In genomic region chr19:51719251-51719901, GRCh38 we compare ENCODE assay signal across 14 cellular contexts. TPM values are rescaled to one million over a fixed set of nuclear protein-coding genes. Genes with fewer than 3 reads are reported as not detected.
DNase-seq lines count a peak whose midpoint lies in the region; ATAC-seq and TF ChIP-seq lines count a peak whose summit lies in the region.
"Had no signal": no experiment of that assay in that cellular context is flagged by ENCODE, and none has a peak within 500 bp of the region (broad histone marks: within the 10 kb centered on the region; RNA-seq: fewer than 3 reads in every experiment).

No MANE protein-coding gene starts in this region.

- H3K9me3 Mint-ChIP-seq in glutamatergic neuron (ENCODE audit: unreplicated experiment) (peaks cover 14% of the 10 kb centered on the region), mesothelial cell of epicardium (no peaks in the 10 kb centered on the region)

- peaks cover 9% of the 10 kb centered on the region for H3K27me3 Mint-ChIP-seq in glutamatergic neuron (ENCODE audit: unreplicated experiment)
- H3K27me3 Mint-ChIP-seq in mesothelial cell of epicardium (ENCODE audit: low read depth): peaks cover 85% of the 10 kb centered on the region

- no peaks in the 10 kb centered on the region for H3K36me3 ChIP-seq in heart left ventricle
- H3K36me3 ChIP-seq in vagina: no peaks in the 10 kb centered on the region
- H3K36me3 ChIP-seq: SJSA1 had no signal

- H3K4me3 ChIP-seq in heart left ventricle (peak overlapping the region in 11 of 12 donors; percentile 3 to 49 (median 34)), vagina (peak overlapping the region; percentile 18 to 33), foreskin fibroblast (ENCODE audit: low read depth in 1 of 2, low read length in 2 of 2) (peak overlapping the region in 1 of 2 donors; percentile 12)
- H3K4me3 ChIP-seq: SJSA1 had no signal

- no peak overlapping the region for H3K27ac Mint-ChIP-seq in glutamatergic neuron (ENCODE audit: unreplicated experiment)
- no peak overlapping the region for H3K27ac Mint-ChIP-seq in mesothelial cell of epicardium
- H3K27ac Mint-ChIP-seq: activated B cell treated with CpG ODN at 0.5 μM for 24 hours, naive B cell had no signal

- H3K4me1 Mint-ChIP-seq in glutamatergic neuron (ENCODE audit: low read depth, unreplicated experiment) (peaks cover 9% of the 10 kb centered on the region), mesothelial cell of epicardium (no peaks in the 10 kb centered on the region)

- no peak for TF ChIP-seq POLR2A in heart left ventricle (IDR thresholded peaks at IDR 0.05)
- no peak for TF ChIP-seq POLR2A in vagina (IDR thresholded peaks at IDR 0.05)

- TF ChIP-seq CTCF in heart left ventricle (IDR thresholded peaks at IDR 0.05) (no peak), glutamatergic neuron (IDR thresholded peaks at IDR 0.05; ENCODE audit: partially characterized antibody, unreplicated experiment) (no peak), mesothelial cell of epicardium (IDR thresholded peaks at IDR 0.05; ENCODE audit: unreplicated experiment) (no peak), vagina (IDR thresholded peaks at IDR 0.05) (no peak), foreskin fibroblast (IDR thresholded peaks at IDR 0.05; ENCODE audit: low read depth, low read length) (no peak)

- H3K4me3 Mint-ChIP-seq in glutamatergic neuron (ENCODE audit: unreplicated experiment) (peak overlapping the region; percentile 82), mesothelial cell of epicardium (peak overlapping the region; percentile 25)
- H3K4me3 Mint-ChIP-seq: activated B cell treated with CpG ODN at 0.5 μM for 24 hours had no signal

- intact Hi-C loops in heart left ventricle (cut with DNase I): loop anchor here in 2 of 10 donors (2.0 to 10.0 kb wide), 2 partner anchors 59 to 85 kb away; no protein-coding TSS in a partner anchor
- intact Hi-C loops in cardiac septum (cut with DNase I): no loop called here
- intact Hi-C loops in vagina (cut with DNase I): no loop called here

- ATAC-seq in heart left ventricle (peak in 1 of 4 donors; percentile 18), GM18870 (IDR thresholded peaks at IDR 0.05; ENCODE audit: unreplicated experiment) (no peak), GM18907 (IDR thresholded peaks at IDR 0.05; ENCODE audit: unreplicated experiment) (no peak)

- H3K9me3 ChIP-seq in heart left ventricle: no peaks in the 10 kb centered on the region
- no peaks in the 10 kb centered on the region for H3K9me3 ChIP-seq in vagina

- DNase-seq in heart left ventricle: no peak
- DNase-seq in cardiac septum (ENCODE audit: low spot score): no peak
- peak; percentile 31 for DNase-seq in glutamatergic neuron
- DNase-seq in mesothelial cell of epicardium (ENCODE audit: low spot score in 2 of 2, unreplicated experiment in 2 of 2): no peak
- no peak for DNase-seq in vagina (ENCODE audit: extremely low spot score in 2 of 2)
- DNase-seq in foreskin fibroblast: no peak
- DNase-seq: activated B cell treated with CpG ODN at 0.5 μM for 24 hours, naive B cell, NCI-H1417, NCI-H82 had no signal

- H3K4me1 ChIP-seq in heart left ventricle: peaks cover 0 to 13% (median 4%) of the 10 kb centered on the region in 12 donors
- peaks cover 9% of the 10 kb centered on the region for H3K4me1 ChIP-seq in vagina
- H3K4me1 ChIP-seq: SJSA1 had no signal

- WGBS in heart left ventricle, 4 donors: 2 to 7% (median 5%) methylated on average over 37 to 79 of the region's 79 CpGs

- H3K27me3 ChIP-seq in heart left ventricle: peaks cover 14 to 81% (median 44%) of the 10 kb centered on the region in 9 donors
- peaks cover 5% of the 10 kb centered on the region for H3K27me3 ChIP-seq in vagina

- no peak overlapping the region for H3K27ac ChIP-seq in heart left ventricle
- no peak overlapping the region for H3K27ac ChIP-seq in vagina
- H3K27ac ChIP-seq: SJSA1 had no signal

- H3K36me3 Mint-ChIP-seq in glutamatergic neuron (ENCODE audit: unreplicated experiment): peaks cover 5% of the 10 kb centered on the region
- no peaks in the 10 kb centered on the region for H3K36me3 Mint-ChIP-seq in mesothelial cell of epicardium

RNA-seq across cellular contexts. Expression of gene HAS1, which starts 4.4 kb away (rescaled TPM):
- 10 to 100 TPM in 1 of 9 donors, 1 to 10 TPM in 1, under 1 TPM in 4, not detected in 3; 0.17 to 16.0 (median 0.81) TPM for total RNA-seq in heart left ventricle
- polyA plus RNA-seq in heart left ventricle: under 1 TPM; 0.15 to 0.40 TPM
- 0.54 TPM for total RNA-seq in cardiac septum
- total RNA-seq in glutamatergic neuron (ENCODE audit: unreplicated experiment): 4.4 TPM
- total RNA-seq in mesothelial cell of epicardium: 0.32 to 0.58 TPM (median 0.44 TPM) in 3 replicates
- total RNA-seq in vagina: 2.9 TPM
- total RNA-seq: activated B cell treated with CpG ODN at 0.5 μM for 24 hours, H4, SJSA1 had no signal

RNA-seq across cellular contexts. Expression of gene SPACA6, which starts 26.2 kb away (rescaled TPM):
- 10 to 100 TPM in 5 of 9 donors, 1 to 10 TPM in 4; 2.9 to 15.1 (median 10.2) TPM for total RNA-seq in heart left ventricle
- 10 to 100 TPM in 1 of 2 donors, 1 to 10 TPM in 1; 6.1 to 16.8 TPM for polyA plus RNA-seq in heart left ventricle
- total RNA-seq in cardiac septum: 14.7 TPM
- total RNA-seq in glutamatergic neuron (ENCODE audit: unreplicated experiment): 27.2 TPM
- 83.1 to 88.1 TPM (median 87.6 TPM) in 3 replicates for total RNA-seq in mesothelial cell of epicardium
- 53.0 TPM for total RNA-seq in vagina

RNA-seq across cellular contexts. Expression of gene FPR1, which starts 32.3 kb away (rescaled TPM):
- total RNA-seq in heart left ventricle (10 to 100 TPM in 2 of 9 donors, 1 to 10 TPM in 7; 1.8 to 39.4 (median 4.7) TPM), cardiac septum (5.4 TPM), glutamatergic neuron (ENCODE audit: unreplicated experiment) (not detected), mesothelial cell of epicardium (not detected in 3 replicates), vagina (12.8 TPM)
- 1 to 10 TPM in 1 of 2 donors, under 1 TPM in 1; 0.15 to 4.8 TPM for polyA plus RNA-seq in heart left ventricle
- total RNA-seq: SJSA1 had no signal

RNA-seq across cellular contexts. Expression of gene FPR2, which starts 41.6 kb away (rescaled TPM):
- total RNA-seq in heart left ventricle (10 to 100 TPM in 1 of 9 donors, 1 to 10 TPM in 2, under 1 TPM in 5, not detected in 1; 0.24 to 11.1 (median 0.80) TPM), cardiac septum (1.4 TPM), glutamatergic neuron (ENCODE audit: unreplicated experiment) (not detected), mesothelial cell of epicardium (not detected in 3 replicates), vagina (not detected)
- polyA plus RNA-seq in heart left ventricle: 1 to 10 TPM in 1 of 2 donors, under 1 TPM in 1; 0.11 to 1.1 TPM
- total RNA-seq: activated B cell treated with CpG ODN at 0.5 μM for 24 hours, SJSA1 had no signal
